ENCODE assay signal across 25 cellular contexts in the genomic region with DNA sequence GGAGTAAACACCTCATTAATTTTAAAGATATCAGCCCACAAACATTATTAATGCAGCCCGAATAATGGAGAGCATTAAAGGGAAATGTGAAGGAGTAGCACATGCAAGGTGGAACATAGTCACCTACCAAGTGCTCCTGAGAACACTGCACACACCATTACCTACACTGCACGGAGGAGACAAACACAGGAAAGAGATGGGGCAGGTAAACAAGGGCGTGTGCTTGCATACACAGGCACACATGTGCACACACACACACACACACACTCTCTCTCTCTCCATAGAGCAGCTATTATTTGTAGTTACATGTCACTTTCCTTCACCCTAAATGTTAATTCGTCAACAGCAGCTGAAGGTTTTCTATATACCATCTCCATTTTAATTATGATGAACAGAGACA. TPM values are rescaled to one million over a fixed set of nuclear protein-coding genes. Genes with fewer than 3 reads are reported as not detected.
"Had no signal": no experiment of that assay in that cellular context is flagged by ENCODE, and none has a peak within 500 bp of the region (broad histone marks: within the 10 kb centered on the region; RNA-seq: fewer than 3 reads in every experiment).

No MANE protein-coding gene starts in this region.

- H3K4me1 ChIP-seq: adrenal gland, left lung, neural progenitor cell, transverse colon, vagina had no signal

- ATAC-seq: activated CD8-positive, alpha-beta T cell treated with anti-CD3 and anti-CD28 coated beads, Interleukin-2, amount 10 ng/mL, durations not matched to agents 7 days and 5 days; effector memory CD8-positive, alpha-beta T cell; esophagus mucosa; left lung; naive thymus-derived CD8-positive, alpha-beta T cell; sciatic nerve; stimulated activated naive B cell treated with anti-CD40 and anti-IgM and Interleukin-4, amounts not matched to agents 10 μg/mL and 1 μg/mL and 100 μg/mL, for 72 hours had no signal

- DNase-seq: activated CD4-positive, alpha-beta T cell treated with anti-CD3 and anti-CD28 coated beads for 1 hour; activated CD4-positive, alpha-beta T cell treated with anti-CD3 and anti-CD28 coated beads, Interleukin-2, amount 50 U/mL, for 1 hour; activated CD8-positive, alpha-beta T cell treated with anti-CD3 and anti-CD28 coated beads, Interleukin-2, amount 10 ng/mL, durations not matched to agents 7 days and 5 days; activated gamma-delta T cell treated with Interleukin-2 at 50 U/mL for 16 hours; adrenal gland; dorsolateral prefrontal cortex; effector memory CD8-positive, alpha-beta T cell; foreskin melanocyte; left lung; naive thymus-derived CD8-positive, alpha-beta T cell; posterior cingulate gyrus; stimulated activated CD4-positive, alpha-beta T cell treated with anti-CD3 and anti-CD28 coated beads, Interleukin-15, amount 100 ng/mL, for 24 hours; stimulated activated naive B cell treated with anti-CD40 and anti-IgM and Interleukin-4, amounts not matched to agents 10 μg/mL and 1 μg/mL and 100 μg/mL, for 72 hours; transverse colon had no signal

- H3K36me3 ChIP-seq: adrenal gland, left lung, neural progenitor cell, transverse colon, vagina had no signal

- H3K4me3 ChIP-seq: adrenal gland, dorsolateral prefrontal cortex, left lung, lung, neural progenitor cell, smooth muscle cell, transverse colon, vagina had no signal

- H3K9me3 ChIP-seq: adrenal gland, left lung, transverse colon, vagina had no signal

RNA-seq across cellular contexts. Expression of a gene that starts 30.2 kb away (rescaled TPM):
- total RNA-seq: activated CD8-positive, alpha-beta T cell treated with anti-CD3 and anti-CD28 coated beads, Interleukin-2, amount 10 ng/mL, durations not matched to agents 7 days and 5 days; activated T-helper 1 cell treated with anti-CD3 and anti-CD28 coated beads, Interleukin-12 subunit alpha, Interleukin-12 subunit beta, Interleukin-2, Interleukin-4 antibody, amounts not matched to agents 30 ng/mL and 10 ng/mL and 1 ng/mL, durations not matched to agents 14 hours and 24 hours and 36 hours; adrenal gland; astrocyte; endothelial cell of umbilical vein; kidney epithelial cell; left lung; lung; naive thymus-derived CD8-positive, alpha-beta T cell; omental fat pad; sciatic nerve; smooth muscle cell; vagina had no signal

RNA-seq across cellular contexts. Expression of a gene that starts 40.1 kb away (rescaled TPM):
- total RNA-seq: activated CD8-positive, alpha-beta T cell treated with anti-CD3 and anti-CD28 coated beads, Interleukin-2, amount 10 ng/mL, durations not matched to agents 7 days and 5 days; activated T-helper 1 cell treated with anti-CD3 and anti-CD28 coated beads, Interleukin-12 subunit alpha, Interleukin-12 subunit beta, Interleukin-2, Interleukin-4 antibody, amounts not matched to agents 30 ng/mL and 10 ng/mL and 1 ng/mL, durations not matched to agents 14 hours and 24 hours and 36 hours; astrocyte; endothelial cell of umbilical vein; esophagus mucosa; naive thymus-derived CD8-positive, alpha-beta T cell; sciatic nerve; smooth muscle cell; vagina had no signal
